21 cellular contexts compared by ENCODE assay signal in genomic region chr5:122064992-122065391, GRCh38. TPM values are rescaled to one million over a fixed set of nuclear protein-coding genes. Genes with fewer than 3 reads are reported as not detected.
"Had no signal": no experiment of that assay in that cellular context is flagged by ENCODE, and none has a peak within 500 bp of the region (broad histone marks: within the 10 kb centered on the region; RNA-seq: fewer than 3 reads in every experiment).

No MANE protein-coding gene starts in this region.

- H3K27me3 Mint-ChIP-seq: naive thymus-derived CD4-positive, alpha-beta T cell had no signal

- H3K27me3 ChIP-seq: heart left ventricle, neutrophil, stomach, transverse colon had no signal

- ATAC-seq: heart left ventricle; left colon; left ventricle myocardium superior; naive thymus-derived CD4-positive, alpha-beta T cell; psoas muscle; sciatic nerve had no signal

- H3K4me1 ChIP-seq: heart left ventricle, psoas muscle, stomach, transverse colon had no signal

- H3K27ac Mint-ChIP-seq: naive thymus-derived CD4-positive, alpha-beta T cell; nephron progenitor cell had no signal

- DNase-seq: effector CD4-positive, alpha-beta T cell; foreskin melanocyte; heart left ventricle; hippocampal formation; left colon; left ventricle myocardium superior; mesendoderm; naive thymus-derived CD4-positive, alpha-beta T cell; nephron progenitor cell; psoas muscle; retina; stimulated activated CD4-positive, alpha-beta T cell treated with anti-CD3 and anti-CD28 coated beads, Interleukin-12 subunit alpha, Interleukin-12 subunit beta, amount 100 ng/mL, for 4 hours; stimulated activated naive CD4-positive, alpha-beta T cell; stomach; substantia nigra; transverse colon had no signal

- H3K4me3 ChIP-seq: coronary artery, heart left ventricle, psoas muscle, skin epidermis, stomach, thoracic aorta, transverse colon had no signal

- H3K9me3 ChIP-seq: heart left ventricle, neutrophil, psoas muscle, stomach, thoracic aorta, transverse colon had no signal

- H3K27ac ChIP-seq: coronary artery, heart left ventricle, neutrophil, psoas muscle, skin epidermis, stomach, thoracic aorta, transverse colon had no signal

- H3K9me3 Mint-ChIP-seq: naive thymus-derived CD4-positive, alpha-beta T cell; nephron progenitor cell had no signal

- H3K36me3 ChIP-seq: neutrophil, thoracic aorta, transverse colon had no signal

- H3K4me3 Mint-ChIP-seq: naive thymus-derived CD4-positive, alpha-beta T cell; nephron progenitor cell had no signal

- H3K4me1 Mint-ChIP-seq: naive thymus-derived CD4-positive, alpha-beta T cell had no signal

RNA-seq across cellular contexts. Expression of gene LOX, which starts 13.1 kb away (rescaled TPM):
- total RNA-seq: naive thymus-derived CD4-positive, alpha-beta T cell had no signal
